ENCODE assay signal across 28 cellular contexts in genomic region chr19:32613008-32613407, GRCh38.
"Had no signal": no experiment of that assay in that cellular context is flagged by ENCODE, and none has a peak within 500 bp of the region (broad histone marks: within the 10 kb centered on the region; RNA-seq: fewer than 3 reads in every experiment).

No MANE protein-coding gene starts in this region.

- H3K9me3 ChIP-seq: colonic mucosa, esophagus muscularis mucosa, esophagus squamous epithelium, gastrocnemius medialis had no signal

- FAIRE-seq: colon, endometrium, endothelial cell of umbilical vein, frontal cortex had no signal

- H3K4me3 ChIP-seq: colonic mucosa, coronary artery, dorsolateral prefrontal cortex, esophagus muscularis mucosa, esophagus squamous epithelium, gastrocnemius medialis, gastroesophageal sphincter, heart left ventricle, heart right ventricle had no signal

- H3K4me1 ChIP-seq: colonic mucosa, esophagus muscularis mucosa, esophagus squamous epithelium, foreskin keratinocyte, gastrocnemius medialis, gastroesophageal sphincter, heart left ventricle, heart right ventricle had no signal

- H3K27ac ChIP-seq: colonic mucosa, coronary artery, dorsolateral prefrontal cortex, epithelial cell of prostate, esophagus muscularis mucosa, esophagus squamous epithelium, foreskin keratinocyte, gastrocnemius medialis, gastroesophageal sphincter, heart left ventricle, heart right ventricle had no signal

- DNase-seq: colonic mucosa; cortex of kidney; dermis blood vessel endothelial cell; dorsolateral prefrontal cortex; effector CD4-positive, alpha-beta T cell; effector CD8-positive, alpha-beta T cell; effector memory CD4-positive, alpha-beta T cell; effector memory CD8-positive, alpha-beta T cell; endodermal cell; erythroblast; esophagus squamous epithelium; foreskin fibroblast; foreskin keratinocyte; foreskin melanocyte; gastrocnemius medialis; glutamatergic neuron; head of caudate nucleus; heart left ventricle; heart right ventricle had no signal

- ATAC-seq: effector memory CD8-positive, alpha-beta T cell; esophagus mucosa; foreskin keratinocyte; gastrocnemius medialis; gastroesophageal sphincter; heart left ventricle; heart right ventricle had no signal
